8 cellular contexts compared by ENCODE assay signal in the genomic region with DNA sequence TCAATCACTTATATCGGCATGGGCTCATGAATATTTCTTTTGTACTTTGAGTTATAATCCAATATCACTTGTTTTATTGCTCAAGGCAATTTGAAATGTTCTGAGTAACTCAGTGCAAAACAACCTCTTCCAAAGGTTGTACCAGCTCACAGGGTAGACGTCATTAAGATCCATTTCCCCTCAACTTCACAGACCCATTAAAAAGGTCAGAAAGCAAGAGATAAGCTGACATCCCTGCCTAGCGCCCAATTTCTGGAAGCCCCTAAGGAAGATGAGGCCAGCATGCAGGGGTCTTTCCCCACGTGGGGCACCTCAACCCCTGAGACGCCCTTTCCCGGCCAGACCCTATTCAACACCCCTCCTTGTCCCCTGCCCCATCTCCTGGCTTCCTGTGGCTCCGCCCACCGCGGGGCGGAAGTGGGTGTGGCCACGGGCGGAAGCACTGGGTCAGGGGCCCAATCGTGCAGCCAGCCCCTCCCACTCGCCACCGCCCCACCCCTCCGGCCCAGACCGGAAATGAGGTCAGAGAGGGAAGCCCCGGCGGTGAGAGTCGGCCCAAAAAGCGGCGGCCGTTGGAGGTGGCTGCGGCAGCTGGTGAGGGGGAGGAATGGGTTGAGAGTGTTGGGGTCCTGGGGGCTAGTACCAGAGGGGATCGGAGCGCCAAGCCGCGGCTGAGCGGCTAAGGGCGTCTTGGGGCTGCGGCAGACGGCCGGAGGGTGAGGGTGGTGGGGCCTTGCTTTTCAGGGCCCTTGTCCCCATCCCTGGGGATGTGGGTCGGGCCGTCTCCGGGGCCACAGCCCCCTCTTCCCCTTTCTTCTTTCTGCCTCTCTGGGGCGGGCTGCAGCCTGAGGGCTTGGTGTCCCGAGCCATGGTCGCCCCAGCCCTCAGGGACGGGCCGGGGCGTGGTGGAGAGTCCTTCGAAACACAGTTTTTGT. TPM values are rescaled to one million over a fixed set of nuclear protein-coding genes. Genes with fewer than 3 reads are reported as not detected.
DNase-seq lines count a peak whose midpoint lies in the region; ATAC-seq and TF ChIP-seq lines count a peak whose summit lies in the region.

A gene (plus strand): TSS at position 525 of the 935 bp plus-strand sequence. CDS start 2,442 bp downstream, outside the sequence.

- H3K9ac ChIP-seq in HUES64 (ENCODE audit: low read depth, low read length) = peak within 1 kb of the TSS; percentile 77
- peak within 1 kb of the TSS; percentile 91 for H3K9ac ChIP-seq in OCI-LY3 (ENCODE audit: low read length)

- 3% methylated on average over 42 of the region's 43 CpGs for WGBS in HUES64

- intact Hi-C loops in mucosa of descending colon (cut with DNase I, micrococcal nuclease) = no loop called here

- H3K4me2 ChIP-seq in OCI-LY3 (ENCODE audit: low read length) = peak within 1 kb of the TSS; percentile 94

- no peak for TF ChIP-seq CTCF in OCI-LY3 (IDR thresholded peaks at IDR 0.05; ENCODE audit: low read depth, low read length)
- TF ChIP-seq CTCF in epithelial cell of esophagus (IDR thresholded peaks at IDR 0.05; ENCODE audit: insufficient read depth, low read depth, low read length, missing control alignments) = no peak
- no peak for TF ChIP-seq CTCF in mucosa of descending colon (IDR thresholded peaks at IDR 0.05)

- H3K79me2 ChIP-seq in OCI-LY3 (ENCODE audit: low read length) = peaks cover 49% of the 10 kb centered on the region

- peak within 1 kb of the TSS; percentile 70; the same call in 1 of the 2 replicates for H3K27ac ChIP-seq in HUES64 (ENCODE audit: low read depth, low read length)
- H3K27ac ChIP-seq in OCI-LY3 (ENCODE audit: low read length) = peak within 1 kb of the TSS; percentile 74

- H3K27me3 ChIP-seq in HUES64 (ENCODE audit: insufficient read depth, low read length) (peaks cover 30% of the 10 kb centered on the region), OCI-LY3 (ENCODE audit: low read depth, low read length) (0 out of 2 replicates have a peak, but pooled peaks cover 4% of the 10 kb centered on the region)

- ATAC-seq in GM21447 (IDR thresholded peaks at IDR 0.05; ENCODE audit: unreplicated experiment) (peak; percentile 81), mucosa of descending colon (peak; percentile 100)

- peak within 1 kb of the TSS; percentile 48; the same call in 1 of the 2 replicates for H2AFZ ChIP-seq in OCI-LY3 (ENCODE audit: low read depth, low read length)

- peak within 1 kb of the TSS; percentile 88 for H3K4me3 ChIP-seq in HUES64 (ENCODE audit: low read length)
- peak within 1 kb of the TSS; percentile 92 for H3K4me3 ChIP-seq in OCI-LY3 (ENCODE audit: low read length)
- peak within 1 kb of the TSS; percentile 89 for H3K4me3 ChIP-seq in epithelial cell of esophagus (ENCODE audit: low read length)
- H3K4me3 ChIP-seq in mucosa of descending colon = peak within 1 kb of the TSS; percentile 87

- H4K20me1 ChIP-seq in OCI-LY3 (ENCODE audit: insufficient read depth, low read length) = peaks cover 31% of the 10 kb centered on the region

- peaks cover 12% of the 10 kb centered on the region for H3K4me1 ChIP-seq in HUES64 (ENCODE audit: insufficient read depth, low read length)
- peaks cover 23% of the 10 kb centered on the region for H3K4me1 ChIP-seq in OCI-LY3 (ENCODE audit: low read length)
- H3K4me1 ChIP-seq in mucosa of descending colon (ENCODE audit: low read depth) = peaks cover 35% of the 10 kb centered on the region

- peak; percentile 98 for DNase-seq in DMS 273 (lab: John Stamatoyannopoulos, UW; ENCODE audit: unreplicated experiment)
- DNase-seq in activated T-cell treated with anti-CD3 and anti-CD28 coated beads for 1 hour (ENCODE audit: low read depth) = peak; percentile 96
- peak; percentile 92 for DNase-seq in epithelial cell of esophagus (ENCODE audit: low read depth)
- peak; percentile 96 to 98 (median 97) for DNase-seq in mucosa of descending colon
- DNase-seq in stimulated activated CD8-positive, alpha-beta memory T cell treated with anti-CD3 and anti-CD28 coated beads, Interleukin-4, amount 100 ng/mL, for 1 hour (ENCODE audit: low read depth in 2 of 2, low spot score in 1 of 2) = peak; percentile 95

- H3K9me3 ChIP-seq in HUES64 (ENCODE audit: insufficient read depth, low read depth, low read length) (no peaks in the 10 kb centered on the region), OCI-LY3 (ENCODE audit: insufficient read depth, low read length) (no peaks in the 10 kb centered on the region), mucosa of descending colon (no peaks in the 10 kb centered on the region)

- H3K36me3 ChIP-seq in HUES64 (ENCODE audit: insufficient read depth, low read length) (peaks cover 28% of the 10 kb centered on the region), OCI-LY3 (replicated peaks; ENCODE audit: low read depth, low read length) (peaks cover 25% of the 10 kb centered on the region), mucosa of descending colon (ENCODE audit: low read depth) (no peaks in the 10 kb centered on the region)

RNA-seq across cellular contexts. Expression of the gene that starts here (rescaled TPM):
- polyA plus RNA-seq in HUES64 (2013, experiment 1 of 2) = 27.0 TPM
- 21.8 TPM for polyA plus RNA-seq in HUES64 (2013, experiment 2 of 2)
- total RNA-seq in mucosa of descending colon = 10 to 100 TPM; 33.9 to 59.3 (median 40.9) TPM

Comparison
In these comparisons a context has a peak if more than half of its experiments do, and no peak if none do; other contexts are left out.
1. Peak in every context shown above with its lines: DNase-seq, ATAC-seq, H3K4me3 ChIP-seq and H3K27ac ChIP-seq.